ENCODE assay signal across 10 cellular contexts in genomic region chr1:22317920-22318243, GRCh38.
"Had no signal": no experiment of that assay in that cellular context is flagged by ENCODE, and none has a peak within 500 bp of the region (broad histone marks: within the 10 kb centered on the region; RNA-seq: fewer than 3 reads in every experiment).

No MANE protein-coding gene starts in this region.

- H3K36me3 Mint-ChIP-seq: naive thymus-derived CD8-positive, alpha-beta T cell had no signal

- H3K4me3 Mint-ChIP-seq: naive thymus-derived CD8-positive, alpha-beta T cell had no signal

- H3K27ac Mint-ChIP-seq: naive thymus-derived CD8-positive, alpha-beta T cell had no signal

- DNase-seq: effector memory CD4-positive, alpha-beta T cell; heart left ventricle; hippocampal formation; left ventricle myocardium superior; mucosa of descending colon; naive thymus-derived CD8-positive, alpha-beta T cell; occipital lobe; stimulated activated naive CD4-positive, alpha-beta T cell treated with Interleukin-2 at 50 U/mL for 16 hours; uterus had no signal

- ATAC-seq: esophagus mucosa; heart left ventricle; left ventricle myocardium superior; naive thymus-derived CD8-positive, alpha-beta T cell had no signal
